ENCODE assay signal across 8 cellular contexts in genomic region chr11:65478411-65479183, GRCh38. TPM values are rescaled to one million over a fixed set of nuclear protein-coding genes. Genes with fewer than 3 reads are reported as not detected.
A peak's percentile ranks its signal among the peaks of the same experiment; 100 is the strongest.
DNase-seq lines count a peak whose midpoint lies in the region; ATAC-seq and TF ChIP-seq lines count a peak whose summit lies in the region.

No MANE protein-coding gene starts in this region.

- H3K27me3 ChIP-seq in BLaER1 (no peaks in the 10 kb centered on the region), OCI-LY3 (ENCODE audit: low read depth, low read length) (0 out of 2 replicates have a peak, but pooled peaks cover 3% of the 10 kb centered on the region)

- H3K4me1 ChIP-seq in BLaER1, result peaks cover 59% of the 10 kb centered on the region
- H3K4me1 ChIP-seq in OCI-LY3 (ENCODE audit: low read length), result peaks cover 10% of the 10 kb centered on the region

- no peaks in the 10 kb centered on the region for H3K9me3 Mint-ChIP-seq in osteocyte (ENCODE audit: unreplicated experiment)

- no peaks in the 10 kb centered on the region for H3K27me3 Mint-ChIP-seq in osteocyte (ENCODE audit: unreplicated experiment)

- H3K4me1 Mint-ChIP-seq in osteocyte (ENCODE audit: unreplicated experiment), result peaks cover 53% of the 10 kb centered on the region

- no peak overlapping the region for H3K4me3 Mint-ChIP-seq in osteocyte (ENCODE audit: unreplicated experiment)

- H3K4me3 ChIP-seq in BLaER1, result peak overlapping the region; percentile 79; the same call in 1 of the 2 replicates
- no peak overlapping the region for H3K4me3 ChIP-seq in OCI-LY3 (ENCODE audit: low read length)
- peak overlapping the region; percentile 36 for H3K4me3 ChIP-seq in fibroblast of mammary gland (ENCODE audit: control insufficient read depth, low read depth, low read length)

- H3K9ac ChIP-seq in BLaER1 (peak overlapping the region; percentile 97), OCI-LY3 (ENCODE audit: low read length) (peak overlapping the region; percentile 96; the same call in 1 of the 2 replicates)

- DNase-seq in fibroblast of mammary gland (ENCODE audit: low read depth) (peak; percentile 87), osteocyte (ENCODE audit: extremely low spot score, unreplicated experiment) (no peak), GM10266 (ENCODE audit: extremely low spot score) (no peak), NOMO-1 (lab: John Stamatoyannopoulos, UW; ENCODE audit: unreplicated experiment in 2 of 2) (no peak)

- ATAC-seq in HG03097 (IDR thresholded peaks at IDR 0.05; ENCODE audit: low FRiP score, unreplicated experiment) (no peak), HG03196 (IDR thresholded peaks at IDR 0.05; ENCODE audit: unreplicated experiment) (no peak)

- no peaks in the 10 kb centered on the region for H3K36me3 Mint-ChIP-seq in osteocyte (ENCODE audit: unreplicated experiment)

- H3K27ac Mint-ChIP-seq in osteocyte (ENCODE audit: unreplicated experiment), result peak overlapping the region; percentile 93

- TF ChIP-seq CTCF in OCI-LY3 (IDR thresholded peaks at IDR 0.05; ENCODE audit: low read depth, low read length) (no peak), fibroblast of mammary gland (conservative IDR thresholded peaks at IDR 0.05; ENCODE audit: control insufficient read depth, insufficient read depth, low read depth, low read length) (no peak), osteocyte (IDR thresholded peaks at IDR 0.05) (no peak), GM10266 (IDR thresholded peaks at IDR 0.05; ENCODE audit: control insufficient read depth, insufficient read depth, low read depth, missing control alignments) (no peak)

- H4K20me1 ChIP-seq in BLaER1, result no peaks in the 10 kb centered on the region
- H4K20me1 ChIP-seq in OCI-LY3 (ENCODE audit: insufficient read depth, low read length), result no peaks in the 10 kb centered on the region

- peak overlapping the region; percentile 97 for H3K4me2 ChIP-seq in BLaER1
- H3K4me2 ChIP-seq in OCI-LY3 (ENCODE audit: low read length), result peak overlapping the region; percentile 37; the same call in 1 of the 2 replicates

- H3K9me3 ChIP-seq in BLaER1, result no peaks in the 10 kb centered on the region
- H3K9me3 ChIP-seq in OCI-LY3 (ENCODE audit: insufficient read depth, low read length), result no peaks in the 10 kb centered on the region

- H3K27ac ChIP-seq in BLaER1 (peak overlapping the region; percentile 99), OCI-LY3 (ENCODE audit: low read length) (no peak overlapping the region)

- peaks cover 20% of the 10 kb centered on the region for H3K79me2 ChIP-seq in OCI-LY3 (ENCODE audit: low read length)

- H3K36me3 ChIP-seq in BLaER1, result no peaks in the 10 kb centered on the region
- H3K36me3 ChIP-seq in OCI-LY3 (replicated peaks; ENCODE audit: low read depth, low read length), result no peaks in the 10 kb centered on the region

- no peak overlapping the region for H2AFZ ChIP-seq in OCI-LY3 (ENCODE audit: low read depth, low read length)

RNA-seq across cellular contexts. Expression of gene MALAT1, which starts 20.2 kb away (rescaled TPM):
- total RNA-seq in osteocyte, result 11,843 and 16,538 TPM in 2 replicates

RNA-seq across cellular contexts. Expression of gene SCYL1, which starts 46.3 kb away (rescaled TPM):
- total RNA-seq in osteocyte, result 103 and 104 TPM in 2 replicates

RNA-seq across cellular contexts. Expression of gene NEAT1, which starts 56.0 kb away (rescaled TPM):
- 300 and 534 TPM in 2 replicates for total RNA-seq in osteocyte
